ENCODE assay signal across 8 cellular contexts in the genomic region with DNA sequence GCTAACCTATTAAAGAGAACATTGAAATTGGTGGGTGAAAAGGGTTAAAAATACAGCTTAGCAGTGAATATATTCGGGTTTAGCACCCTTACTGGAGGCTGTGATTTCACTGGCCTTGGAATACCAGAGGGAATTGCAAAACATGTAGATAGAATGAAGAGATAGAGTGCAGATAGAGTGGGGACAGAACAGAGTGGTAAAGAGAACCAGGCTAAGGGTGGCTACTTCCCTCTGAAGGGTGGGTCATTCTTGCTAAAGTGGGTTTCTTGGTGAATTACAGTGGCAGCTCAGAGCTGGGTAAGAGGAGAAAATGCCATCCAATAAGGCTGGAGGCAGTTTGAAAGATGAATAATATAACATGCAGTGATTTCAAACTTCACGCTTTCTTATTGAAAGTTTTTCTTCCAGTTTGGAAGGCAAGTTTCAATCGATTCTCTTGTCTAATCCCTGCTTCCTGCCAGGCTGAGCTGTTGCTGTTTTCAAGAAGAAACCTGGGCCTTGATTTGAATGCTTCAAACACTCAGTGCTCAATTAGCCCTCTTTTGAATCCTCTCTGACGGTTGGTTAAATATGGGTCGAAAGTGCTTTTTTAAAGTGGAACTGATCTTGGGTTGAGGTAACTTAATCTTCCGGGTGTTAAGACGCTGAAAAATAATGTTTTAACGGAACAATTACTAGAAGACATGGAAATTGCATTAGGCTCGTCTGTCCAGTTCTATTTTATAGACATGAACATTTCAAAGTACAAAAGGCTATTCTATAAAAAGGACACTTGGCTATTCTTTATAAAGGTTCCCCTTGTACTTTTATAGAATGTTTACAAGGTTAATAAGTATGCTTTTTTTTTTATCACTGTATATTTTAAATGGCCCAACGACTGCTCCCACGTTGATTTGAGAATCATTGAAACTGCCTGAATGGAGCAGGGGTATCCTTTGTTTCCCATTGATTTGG.
DNase-seq lines count a peak whose midpoint lies in the region; ATAC-seq and TF ChIP-seq lines count a peak whose summit lies in the region.

No MANE protein-coding gene starts in this region.

- peak overlapping the region in 1 of 3 experiments; percentile 5 for H3K4me3 Mint-ChIP-seq in nephron

- peak overlapping the region; percentile 86; the same call in 1 of the 2 replicates for H3K27ac ChIP-seq in C4-2B

- peak; percentile 46 for ATAC-seq in GM19455 (IDR thresholded peaks at IDR 0.05; ENCODE audit: unreplicated experiment)

- H3K36me3 Mint-ChIP-seq in nephron (ENCODE audit: low read depth): no peaks in the 10 kb centered on the region

- H3K27ac Mint-ChIP-seq in nephron: peak overlapping the region; percentile 76 to 92 (median 89)

- H3K27me3 Mint-ChIP-seq in nephron (ENCODE audit: low read depth): no peaks in the 10 kb centered on the region

- no peaks in the 10 kb centered on the region for H3K9me3 Mint-ChIP-seq in nephron

- TF ChIP-seq CTCF in C4-2B (conservative IDR thresholded peaks at IDR 0.05) (no peak), nephron (IDR thresholded peaks at IDR 0.05; ENCODE audit: unreplicated experiment in 3 of 3) (no peak)

- DNase-seq in NCI-H128 (lab: John Stamatoyannopoulos, UW; ENCODE audit: unreplicated experiment): peak; percentile 24
- peak; percentile 36 for DNase-seq in cerebellar cortex (ENCODE audit: low spot score)
- DNase-seq in DMS153 (lab: John Stamatoyannopoulos, UW): no peak
- DNase-seq in GOT3 (lab: John Stamatoyannopoulos, UW): no peak
- no peak for DNase-seq in SW480 (ENCODE audit: low spot score)

- peaks cover 62% of the 10 kb centered on the region for H3K4me1 Mint-ChIP-seq in nephron

Comparison
In these comparisons a context has a peak if more than half of its experiments do, and no peak if none do; other contexts are left out.
1. DNase-seq: peak in NCI-H128 (single experiment) and cerebellar cortex (single experiment); none in DMS153 (single experiment), GOT3 (single experiment) and SW480 (single experiment).